13 cellular contexts compared by ENCODE assay signal in genomic region chr11:119975561-119976152, GRCh38.
A peak's percentile ranks its signal among the peaks of the same experiment; 100 is the strongest.
DNase-seq lines count a peak whose midpoint lies in the region; ATAC-seq and TF ChIP-seq lines count a peak whose summit lies in the region.
"Had no signal": no experiment of that assay in that cellular context is flagged by ENCODE, and none has a peak within 500 bp of the region (broad histone marks: within the 10 kb centered on the region; RNA-seq: fewer than 3 reads in every experiment).

No MANE protein-coding gene starts in this region.

- no peak overlapping the region for H3K56ac ChIP-seq in H9 (ENCODE audit: insufficient read length, low read depth, low read length)

- no peak overlapping the region for H4K91ac ChIP-seq in H9 (ENCODE audit: insufficient read length, low read depth, low read length)

- no peak overlapping the region for H2BK20ac ChIP-seq in H9 (ENCODE audit: low read depth, low read length, poor library complexity, severe bottlenecking)

- no peak overlapping the region for H3K27ac Mint-ChIP-seq in H9
- no peak overlapping the region for H3K27ac Mint-ChIP-seq in activated CD4-positive, alpha-beta memory T cell treated with anti-CD3 and anti-CD28 coated beads, Interleukin-2, amount 10 ng/mL, durations not matched to agents 7 days and 5 days
- H3K27ac Mint-ChIP-seq: naive thymus-derived CD8-positive, alpha-beta T cell had no signal

- no peak overlapping the region for H4K8ac ChIP-seq in H9 (replicated peaks; ENCODE audit: insufficient read length, low read depth, low read length)

- H3K4me1 ChIP-seq in H9 (ENCODE audit: insufficient read depth, low read length), result no peaks in the 10 kb centered on the region; the same call in 1 of the 2 replicates

- H2BK12ac ChIP-seq in H9 (ENCODE audit: insufficient read length, low read depth, low read length), result no peak overlapping the region

- no peak for TF ChIP-seq CTCF in H9 (conservative IDR thresholded peaks at IDR 0.05)

- peaks cover 0 to 5% of the 10 kb centered on the region in 2 experiments; a peak in 1 of 5 replicates for H3K9me3 Mint-ChIP-seq in H9
- no peaks in the 10 kb centered on the region for H3K9me3 Mint-ChIP-seq in activated CD4-positive, alpha-beta memory T cell treated with anti-CD3 and anti-CD28 coated beads, Interleukin-2, amount 10 ng/mL, durations not matched to agents 7 days and 5 days

- no peaks in the 10 kb centered on the region for H3K23me2 ChIP-seq in H9 (ENCODE audit: insufficient read length, low read depth, low read length, poor library complexity, severe bottlenecking)

- no peak overlapping the region for H3T11ph ChIP-seq in H9 (ENCODE audit: low read length)

- CTCF ChIA-PET in activated CD4-positive, alpha-beta memory T cell treated with anti-CD3 and anti-CD28 coated beads, Interleukin-2, amount 10 ng/mL, durations not matched to agents 7 days and 5 days (lab: Charles Lee), result no interaction called here

- H2AK5ac ChIP-seq in H9 (ENCODE audit: insufficient read length, low read length), result no peak overlapping the region

- peaks cover 65% of the 10 kb centered on the region for H3K27me3 Mint-ChIP-seq in H9 (ENCODE audit: low read depth)
- no peaks in the 10 kb centered on the region for H3K27me3 Mint-ChIP-seq in activated CD4-positive, alpha-beta memory T cell treated with anti-CD3 and anti-CD28 coated beads, Interleukin-2, amount 10 ng/mL, durations not matched to agents 7 days and 5 days

- H2AFZ ChIP-seq in H9 (ENCODE audit: low read length), result no peak overlapping the region

- 0 out of 7 replicates have a peak, but pooled peaks cover 0 to 3% (median 0%) of the 10 kb centered on the region in 3 experiments for H3K36me3 Mint-ChIP-seq in H9 (ENCODE audit: insufficient read depth in 1 of 3, low read depth in 3 of 3)
- H3K36me3 Mint-ChIP-seq in activated CD4-positive, alpha-beta memory T cell treated with anti-CD3 and anti-CD28 coated beads, Interleukin-2, amount 10 ng/mL, durations not matched to agents 7 days and 5 days (ENCODE audit: low read depth), result no peaks in the 10 kb centered on the region

- H3K4ac ChIP-seq in H9 (ENCODE audit: low read depth, low read length), result no peak overlapping the region

- H3K27ac ChIP-seq in H9 (ENCODE audit: insufficient read length, low read depth, low read length), result no peak overlapping the region

- no peak overlapping the region for H3K4me3 Mint-ChIP-seq in H9
- H3K4me3 Mint-ChIP-seq in activated CD4-positive, alpha-beta memory T cell treated with anti-CD3 and anti-CD28 coated beads, Interleukin-2, amount 10 ng/mL, durations not matched to agents 7 days and 5 days, result no peak overlapping the region
- H3K4me3 Mint-ChIP-seq: naive thymus-derived CD8-positive, alpha-beta T cell had no signal

- no peak overlapping the region for H2BK120ac ChIP-seq in H9 (ENCODE audit: low read depth, low read length, poor library complexity, severe bottlenecking)

- H3K14ac ChIP-seq in H9 (ENCODE audit: insufficient read depth, low read length), result peak overlapping the region; percentile 34; the same call in 1 of the 2 replicates

- ATAC-seq in left lobe of liver (no peak), GM19455 (IDR thresholded peaks at IDR 0.05; ENCODE audit: unreplicated experiment) (no peak)
- ATAC-seq: K562; naive thymus-derived CD8-positive, alpha-beta T cell had no signal

- DNase-seq in H9 (peak; percentile 73), NCI-H345 (lab: John Stamatoyannopoulos, UW) (peak; percentile 76), head of caudate nucleus (peak; percentile 68 to 94 (median 88)), pons (ENCODE audit: low spot score) (peak; percentile 95), left lobe of liver (ENCODE audit: low spot score) (no peak), activated T-cell treated with anti-CD3 and anti-CD28 coated beads for 4 hours (no peak)
- DNase-seq in activated CD4-positive, alpha-beta memory T cell treated with anti-CD3 and anti-CD28 coated beads, Interleukin-2, amount 10 ng/mL, durations not matched to agents 7 days and 5 days, result no peak
- DNase-seq: activated CD4-positive, alpha-beta T cell treated with anti-CD3 and anti-CD28 coated beads, Interleukin-2, amount 50 U/mL, for 48 hours; activated naive CD4-positive, alpha-beta T cell treated with anti-CD3 and anti-CD28 coated beads, Interleukin-2, amount 50 U/mL, for 16 hours; naive thymus-derived CD8-positive, alpha-beta T cell; SW 1271 had no signal

- H3K4me1 Mint-ChIP-seq in H9, result peaks cover 26 to 35% of the 10 kb centered on the region in 2 experiments
- H3K4me1 Mint-ChIP-seq in activated CD4-positive, alpha-beta memory T cell treated with anti-CD3 and anti-CD28 coated beads, Interleukin-2, amount 10 ng/mL, durations not matched to agents 7 days and 5 days, result no peaks in the 10 kb centered on the region
- H3K4me1 Mint-ChIP-seq: naive thymus-derived CD8-positive, alpha-beta T cell had no signal

- H3K27me3 ChIP-seq in H9 (ENCODE audit: insufficient read depth, low read length), result no peaks in the 10 kb centered on the region; the same call in 1 of the 2 replicates

- no peak overlapping the region for H3K18ac ChIP-seq in H9 (ENCODE audit: insufficient read length, low read depth, low read length)

- no peak overlapping the region for H4K5ac ChIP-seq in H9 (ENCODE audit: insufficient read length, low read depth, low read length)

- H3K9ac ChIP-seq in H9 (ENCODE audit: extremely low read depth, insufficient read length, low read length), result no peak overlapping the region

- H4K20me1 ChIP-seq in H9 (ENCODE audit: control insufficient read depth, insufficient read depth, insufficient read length), result no peaks in the 10 kb centered on the region

- no peak overlapping the region for H3K4me2 ChIP-seq in H9 (ENCODE audit: insufficient read depth, insufficient read length, low read length)

- no peak overlapping the region for H3K23ac ChIP-seq in H9 (ENCODE audit: insufficient read length, low read depth, low read length)

- H3K79me1 ChIP-seq in H9 (ENCODE audit: insufficient read depth, low read depth, low read length, poor library complexity, severe bottlenecking), result no peaks in the 10 kb centered on the region

- POLR2A ChIA-PET in activated CD4-positive, alpha-beta memory T cell treated with anti-CD3 and anti-CD28 coated beads, Interleukin-2, amount 10 ng/mL, durations not matched to agents 7 days and 5 days (lab: Charles Lee), result no interaction called here

- H2BK15ac ChIP-seq in H9 (ENCODE audit: low read depth, low read length), result no peak overlapping the region

- intact Hi-C loops in head of caudate nucleus (cut with DNase I), result loop anchor here (5.0 kb wide), 1 partner anchor 83 kb away; no protein-coding TSS in a partner anchor

- no peaks in the 10 kb centered on the region for H3K79me2 ChIP-seq in H9 (ENCODE audit: insufficient read depth, low read length)

- no peaks in the 10 kb centered on the region for H3K9me3 ChIP-seq in H9 (ENCODE audit: control insufficient read depth, low read depth, low read length)

- no CpG with 5 or more reads among the region's 15 CpGs for WGBS in H9 (ENCODE audit: extremely low coverage, insufficient read length, low lambda C conversion rate)

- H2BK5ac ChIP-seq in H9 (ENCODE audit: insufficient read length, low read length), result no peak overlapping the region

Comparison
In these comparisons a context has a peak if more than half of its experiments do, and no peak if none do; other contexts are left out.
1. DNase-seq: peak in H9 (single experiment), NCI-H345 (single experiment), head of caudate nucleus (42 of 42) and pons (single experiment); none in activated CD4-positive, alpha-beta memory T cell treated with anti-CD3 and anti-CD28 coated beads, Interleukin-2, amount 10 ng/mL, durations not matched to agents 7 days and 5 days (single experiment), left lobe of liver (single experiment) and activated T-cell treated with anti-CD3 and anti-CD28 coated beads for 4 hours (single experiment).